In genomic region chr14:19203250-19203972, GRCh38 we compare ENCODE assay signal across 8 cellular contexts.
DNase-seq lines count a peak whose midpoint lies in the region; ATAC-seq, FAIRE-seq and TF ChIP-seq lines count a peak whose summit lies in the region.
"Not testable (repeated sequence)": the region's sequence is repeated elsewhere in the genome, so short reads cannot be mapped to it uniquely, and the experiment has no call there.

No MANE protein-coding gene starts in this region.

- ATAC-seq in SK-N-SH treated with all-trans-retinoic acid at 6 μM for 48 hours (peak; percentile 73), left ventricle myocardium superior (peak; percentile 24), mucosa of descending colon (peak; percentile 11), sciatic nerve (peak; percentile 59), upper lobe of right lung (peak; percentile 5), aorta (ENCODE audit: low FRiP score) (peak; percentile 59)

- H3K27me3 Mint-ChIP-seq in Caco-2 (ENCODE audit: insufficient read depth, unreplicated experiment) = not testable (repeated sequence)

- peak; percentile 40 to 48 for DNase-seq in Caco-2
- not testable (repeated sequence) for DNase-seq in left ventricle myocardium superior; mucosa of descending colon; sciatic nerve (ENCODE audit: low spot score); upper lobe of right lung; aorta
- peak; percentile 12 for DNase-seq in kidney

- H3K9me3 ChIP-seq in Caco-2; kidney (ENCODE audit: control insufficient read depth in 1 of 2, low read length in 2 of 2); mucosa of descending colon; upper lobe of right lung; aorta (ENCODE audit: control insufficient read depth, low read length): not testable (repeated sequence)

- not testable (repeated sequence) for H3K36me3 ChIP-seq in Caco-2 (ENCODE audit: control insufficient read depth, insufficient read depth, low read length); kidney (ENCODE audit: control insufficient read depth in 1 of 2, insufficient read depth in 2 of 2, low read length in 2 of 2); mucosa of descending colon (ENCODE audit: low read depth); upper lobe of right lung; aorta (ENCODE audit: control insufficient read depth in 1 of 2, insufficient read depth in 2 of 2, low read length in 1 of 2)

- H3K36me3 Mint-ChIP-seq in Caco-2 (ENCODE audit: insufficient read depth, unreplicated experiment) = not testable (repeated sequence)

- POLR2A ChIA-PET in Caco-2 (lab: Charles Lee) = not testable (repeated sequence)

- 44% methylated on average over 4 of the region's 5 CpGs for WGBS in aorta, 2 donors

- intact Hi-C loops in Caco-2 (cut with micrococcal nuclease; ENCODE audit: unreplicated experiment); left ventricle myocardium superior (cut with micrococcal nuclease); kidney (cut with DNase I); mucosa of descending colon (cut with DNase I, micrococcal nuclease); sciatic nerve (cut with DNase I); upper lobe of right lung (cut with DNase I); aorta (cut with DNase I): not testable (repeated sequence)

- CTCF ChIA-PET in Caco-2 (lab: Charles Lee) = not testable (repeated sequence)

- peak overlapping the region; percentile 50 for H3K27ac Mint-ChIP-seq in Caco-2 (ENCODE audit: unreplicated experiment)

- not testable (repeated sequence) for H3K9me3 Mint-ChIP-seq in Caco-2 (ENCODE audit: unreplicated experiment)

- H3K4me3 ChIP-seq in Caco-2 (ENCODE audit: low read depth, low read length); kidney (ENCODE audit: low read length in 2 of 2); mucosa of descending colon; upper lobe of right lung; aorta (ENCODE audit: low read length in 2 of 2): not testable (repeated sequence)

- not testable (repeated sequence) for H3K4me1 ChIP-seq in Caco-2; kidney (ENCODE audit: control insufficient read depth in 1 of 2, insufficient read depth in 1 of 2, low read depth in 1 of 2, low read length in 2 of 2); mucosa of descending colon (ENCODE audit: low read depth); upper lobe of right lung; aorta (ENCODE audit: control insufficient read depth in 1 of 2, insufficient read depth in 2 of 2, low read length in 2 of 2)

- not testable (repeated sequence) for H3K27ac ChIP-seq in kidney (ENCODE audit: low read depth in 2 of 2, low read length in 2 of 2); upper lobe of right lung; aorta (ENCODE audit: low read depth in 1 of 2, low read length in 2 of 2)

- H3K4me1 Mint-ChIP-seq in Caco-2 (ENCODE audit: low read depth, unreplicated experiment) = not testable (repeated sequence)

- not testable (repeated sequence) for H3K9ac ChIP-seq in kidney (ENCODE audit: low read length in 2 of 2)

- not testable (repeated sequence) for H3K4me3 Mint-ChIP-seq in Caco-2 (ENCODE audit: unreplicated experiment)

- BruUV-seq in Caco-2 (replicated peaks; lab: Mats Ljungman, UMichigan) = TSS peak; percentile 48

- not testable (repeated sequence) for H3K27me3 ChIP-seq in Caco-2 (replicated peaks; ENCODE audit: control insufficient read depth, insufficient read depth, low read length); upper lobe of right lung; aorta (ENCODE audit: control insufficient read depth in 1 of 2, insufficient read depth in 2 of 2, low read length in 1 of 2)

- FAIRE-seq in kidney (lab: Jason Lieb, UNC) = not testable (repeated sequence)

- TF ChIP-seq CTCF in Caco-2 (IDR thresholded peaks at IDR 0.05; ENCODE audit: insufficient read depth in 1 of 2, low read depth in 1 of 2, low read length in 1 of 2, severe bottlenecking in 1 of 2, unreplicated experiment in 1 of 2); kidney (IDR thresholded peaks at IDR 0.05; ENCODE audit: borderline replicate concordance, extremely low read depth, insufficient read depth); mucosa of descending colon (IDR thresholded peaks at IDR 0.05); upper lobe of right lung (IDR thresholded peaks at IDR 0.05): not testable (repeated sequence)

Comparison
In these comparisons a context has a peak if more than half of its experiments do, and no peak if none do; other contexts are left out.
1. ATAC-seq: peak in every context shown above with its lines; median percentile 73 in SK-N-SH treated with all-trans-retinoic acid at 6 μM for 48 hours; 59 in sciatic nerve; 59 in aorta; 24 in left ventricle myocardium superior; 11 in mucosa of descending colon; 5 in upper lobe of right lung.